Comparison of ENCODE assay signal across 11 cellular contexts in genomic region chr5:113491022-113491421, GRCh38. TPM values are rescaled to one million over a fixed set of nuclear protein-coding genes. Genes with fewer than 3 reads are reported as not detected.
"Had no signal": no experiment of that assay in that cellular context is flagged by ENCODE, and none has a peak within 500 bp of the region (broad histone marks: within the 10 kb centered on the region; RNA-seq: fewer than 3 reads in every experiment).

No MANE protein-coding gene starts in this region.

- DNase-seq: GM23248, GOT3, H7, KBM-7 had no signal

- H2AFZ ChIP-seq: GM23248 had no signal

- H3K4me2 ChIP-seq: KMS-11 had no signal

- H3K4me3 ChIP-seq: GM23248, HAP-1 had no signal

- H3K9ac ChIP-seq: GM23248, KMS-11 had no signal

- H3K36me3 ChIP-seq: HAP-1 had no signal

- H3K27ac ChIP-seq: GM23248, KMS-11 had no signal

- ATAC-seq: HCT116 had no signal

- H3K27ac Mint-ChIP-seq: IgD-negative memory B cell had no signal

- FAIRE-seq: HTR-8/SVneo had no signal

RNA-seq across cellular contexts. Expression of gene MCC, which starts 2.8 kb away (rescaled TPM):
- total RNA-seq: HT-29 had no signal

RNA-seq across cellular contexts. Expression of gene TSSK1B, which starts 56.2 kb away (rescaled TPM):
- total RNA-seq: GM23248, H4, H7, HT-29 had no signal
- polyA plus RNA-seq: GM23248, IgD-negative memory B cell had no signal
